In genomic region chr4:94382891-94383290, GRCh38 we compare ENCODE assay signal across 9 cellular contexts. TPM values are rescaled to one million over a fixed set of nuclear protein-coding genes. Genes with fewer than 3 reads are reported as not detected.
"Had no signal": no experiment of that assay in that cellular context is flagged by ENCODE, and none has a peak within 500 bp of the region (broad histone marks: within the 10 kb centered on the region; RNA-seq: fewer than 3 reads in every experiment).

No MANE protein-coding gene starts in this region.

RNA-seq across cellular contexts. Expression of gene HPGDS, which starts 40.3 kb away (rescaled TPM):
- total RNA-seq: activated B cell treated with CpG ODN at 0.5 μM for 24 hours; activated CD4-positive, alpha-beta T cell treated with anti-CD3 and anti-CD28 coated beads, Interleukin-2, amount 10 ng/mL, durations not matched to agents 24 days and 14 days; activated CD8-positive, alpha-beta memory T cell treated with anti-CD3 and anti-CD28 coated beads for 36 hours; activated CD8-positive, alpha-beta T cell treated with anti-CD3 and anti-CD28 coated beads for 36 hours; activated naive CD4-positive, alpha-beta T cell treated with anti-CD3 and anti-CD28 coated beads for 36 hours; activated naive CD8-positive, alpha-beta T cell treated with anti-CD3 and anti-CD28 coated beads for 36 hours; activated T-cell treated with anti-CD3 and anti-CD28 coated beads, Interleukin-2, amount 50 U/mL, for 72 hours; activated T-helper 1 cell treated with anti-CD3 and anti-CD28 coated beads, Interleukin-12 subunit alpha, Interleukin-12 subunit beta, Interleukin-2, Interleukin-4 antibody, amounts not matched to agents 30 ng/mL and 10 ng/mL and 1 ng/mL, durations not matched to agents 14 hours and 24 hours and 36 hours; astrocyte had no signal
